ENCODE assay signal across 22 cellular contexts in genomic region chr9:132019702-132020101, GRCh38.
"Had no signal": no experiment of that assay in that cellular context is flagged by ENCODE, and none has a peak within 500 bp of the region (broad histone marks: within the 10 kb centered on the region; RNA-seq: fewer than 3 reads in every experiment).

No MANE protein-coding gene starts in this region.

- ATAC-seq: effector memory CD8-positive, alpha-beta T cell; gastroesophageal sphincter had no signal

- H3K27me3 ChIP-seq: esophagus squamous epithelium, gastroesophageal sphincter, neutrophil, sigmoid colon, stomach, upper lobe of left lung, vagina had no signal

- H3K4me3 ChIP-seq: esophagus squamous epithelium, gastroesophageal sphincter, psoas muscle, sigmoid colon, skin epidermis, stomach, upper lobe of left lung, vagina had no signal

- DNase-seq: effector memory CD8-positive, alpha-beta T cell; esophagus squamous epithelium; foreskin fibroblast; glutamatergic neuron; kidney; left cardiac atrium; mesendoderm; naive B cell; nephron progenitor cell; psoas muscle; retina; sigmoid colon; stimulated activated CD4-positive, alpha-beta T cell treated with anti-CD3 and anti-CD28 coated beads, Interleukin-2, amount 100 ng/mL, for 24 hours; stimulated activated CD4-positive, alpha-beta T cell treated with anti-CD3 and anti-CD28 coated beads, Interleukin-4, amount 100 ng/mL, for 4 hours; stimulated activated naive CD4-positive, alpha-beta T cell; stomach; upper lobe of left lung had no signal

- H3K36me3 ChIP-seq: esophagus squamous epithelium, gastroesophageal sphincter, neutrophil, sigmoid colon, stomach, upper lobe of left lung, vagina had no signal

- H3K27me3 Mint-ChIP-seq: dendritic cell treated with granulocyte-macrophage colony-stimulating factor and Interleukin-4, amounts not matched to agents 40 ng/mL and 50 ng/mL, for 4 days; effector memory CD8-positive, alpha-beta T cell; naive B cell had no signal

- H3K27ac Mint-ChIP-seq: dendritic cell treated with granulocyte-macrophage colony-stimulating factor and Interleukin-4, amounts not matched to agents 40 ng/mL and 50 ng/mL, for 4 days; effector memory CD8-positive, alpha-beta T cell; nephron progenitor cell had no signal

- H3K27ac ChIP-seq: esophagus squamous epithelium, gastroesophageal sphincter, neutrophil, psoas muscle, sigmoid colon, skin epidermis, stomach, upper lobe of left lung, vagina had no signal

- H3K9me3 ChIP-seq: esophagus squamous epithelium, gastroesophageal sphincter, neutrophil, psoas muscle, sigmoid colon, stomach, upper lobe of left lung, vagina had no signal

- H3K4me3 Mint-ChIP-seq: dendritic cell treated with granulocyte-macrophage colony-stimulating factor and Interleukin-4, amounts not matched to agents 40 ng/mL and 50 ng/mL, for 4 days; effector memory CD8-positive, alpha-beta T cell; naive B cell; nephron progenitor cell had no signal

- H3K9me3 Mint-ChIP-seq: dendritic cell treated with granulocyte-macrophage colony-stimulating factor and Interleukin-4, amounts not matched to agents 40 ng/mL and 50 ng/mL, for 4 days; effector memory CD8-positive, alpha-beta T cell had no signal
